29 cellular contexts compared by ENCODE assay signal in genomic region chr1:199163277-199164069, GRCh38.
A peak's percentile ranks its signal among the peaks of the same experiment; 100 is the strongest.
DNase-seq lines count a peak whose midpoint lies in the region; ATAC-seq, FAIRE-seq and TF ChIP-seq lines count a peak whose summit lies in the region.
"Had no signal": no experiment of that assay in that cellular context is flagged by ENCODE, and none has a peak within 500 bp of the region (broad histone marks: within the 10 kb centered on the region; RNA-seq: fewer than 3 reads in every experiment).

No MANE protein-coding gene starts in this region.

- intact Hi-C loops in A673 (cut with micrococcal nuclease; ENCODE audit: unreplicated experiment), result no loop called here

- no TSS peak for BruUV-seq in A673 (replicated peaks; lab: Mats Ljungman, UMichigan)

- H3K27me3 ChIP-seq in A673 (replicated peaks; ENCODE audit: insufficient read depth, low read depth, low read length, poor library complexity) (no peaks in the 10 kb centered on the region), MG63 (no peaks in the 10 kb centered on the region)
- H3K27me3 ChIP-seq: heart right ventricle, left lung, tibial artery had no signal

- peaks cover 54% of the 10 kb centered on the region for H3K4me1 ChIP-seq in A673 (ENCODE audit: insufficient read depth, low read length, poor library complexity, severe bottlenecking)
- H3K4me1 ChIP-seq: left lung, prostate gland, tibial artery had no signal

- DNase-seq in A673 (ENCODE audit: low spot score), result peak; percentile 70
- DNase-seq in fibroblast of villous mesenchyme (ENCODE audit: low read depth), result peak; percentile 83
- DNase-seq in frontal cortex (ENCODE audit: low spot score in 2 of 2), result no peak
- no peak for DNase-seq in stimulated activated naive CD4-positive, alpha-beta T cell treated with Interleukin-2 at 50 U/mL for 16 hours (lab: John Stamatoyannopoulos, UW)
- DNase-seq in MG63, result no peak
- DNase-seq: activated CD4-positive, alpha-beta T cell treated with anti-CD3 and anti-CD28 coated beads for 48 hours; activated gamma-delta T cell treated with Interleukin-2 at 50 U/mL for 16 hours; aorta; CD4-positive, alpha-beta memory T cell; central memory CD4-positive, alpha-beta T cell; DMS153; HCEC 1CT; heart right ventricle; Karpas-422; left lung; mucosa of descending colon; NCI-H187; NCI-H2227 treated with DMSO at 0.1 percent for 48 hours; NCI-H82; stimulated activated CD4-positive, alpha-beta T cell treated with anti-CD3 and anti-CD28 coated beads, Interleukin-2, amount 100 ng/mL, for 24 hours; SW 1271; tibial artery had no signal

- CTCF ChIA-PET in A673 (lab: Charles Lee), result interaction anchor here (1.0 kb wide), 1 partner anchor 149 kb away, joined by 4 read pairs; no protein-coding TSS in a partner anchor

- POLR2A ChIA-PET in A673 (lab: Charles Lee; ENCODE audit: low non-redundant PET), result interaction anchor here (1.0 kb wide), 1 partner anchor 12 kb away, joined by 8 read pairs; no protein-coding TSS in a partner anchor

- no peak for TF ChIP-seq CTCF in A673 (conservative IDR thresholded peaks at IDR 0.05; ENCODE audit: low read depth, low read length)
- TF ChIP-seq CTCF in fibroblast of villous mesenchyme (IDR thresholded peaks at IDR 0.05; ENCODE audit: insufficient read depth, low read depth, low read length), result no peak

- H3K4me3 ChIP-seq in A673 (ENCODE audit: low read depth, low read length, poor library complexity, severe bottlenecking) (no peak overlapping the region), fibroblast of villous mesenchyme (ENCODE audit: low read depth, low read length) (no peak overlapping the region), MG63 (no peak overlapping the region)
- H3K4me3 ChIP-seq: heart right ventricle, left lung, mucosa of descending colon, prostate gland, tibial artery had no signal

- no peaks in the 10 kb centered on the region for H3K9me3 ChIP-seq in A673 (ENCODE audit: low read depth, low read length, poor library complexity, severe bottlenecking)
- H3K9me3 ChIP-seq in MG63, result no peaks in the 10 kb centered on the region
- H3K9me3 ChIP-seq: left lung, mucosa of descending colon, prostate gland, tibial artery had no signal

- peak; percentile 60 for ATAC-seq in GM18907 (IDR thresholded peaks at IDR 0.05; ENCODE audit: unreplicated experiment)
- ATAC-seq in SK-N-SH treated with all-trans-retinoic acid at 6 μM for 48 hours, result peak; percentile 36; the same call in 2 of the 3 replicates
- no peak for ATAC-seq in HG03565 (IDR thresholded peaks at IDR 0.05; ENCODE audit: unreplicated experiment)
- ATAC-seq: heart right ventricle; left lung; mucosa of descending colon; stimulated activated memory B cell treated with anti-CD40 and anti-IgM and Interleukin-4, amounts not matched to agents 10 μg/mL and 1 μg/mL and 100 μg/mL, for 72 hours had no signal

- H3K27ac ChIP-seq in A673 (ENCODE audit: low read depth, low read length, poor library complexity, severe bottlenecking), result peak overlapping the region; percentile 100
- H3K27ac ChIP-seq: heart right ventricle, left lung, prostate gland, tibial artery had no signal

- H3K36me3 ChIP-seq in A673 (ENCODE audit: insufficient read depth, low read length, poor library complexity, severe bottlenecking) (no peaks in the 10 kb centered on the region), MG63 (no peaks in the 10 kb centered on the region)
- H3K36me3 ChIP-seq: heart right ventricle, left lung, prostate gland, tibial artery had no signal

- FAIRE-seq in frontal cortex (lab: Jason Lieb, UNC), result no peak
- FAIRE-seq: endothelial cell of umbilical vein, G401.6 had no signal

TF ChIP-seq in SK-N-SH treated with all-trans-retinoic acid at 6 μM for 48 hours, 23 proteins besides CTCF, POLR2A, EP300 and RAD21:
- TF ChIP-seq RARB (CRISPR knock-in tag; IDR thresholded peaks at IDR 0.05) (no peak), BACH2 (CRISPR knock-in tag; IDR thresholded peaks at IDR 0.05; ENCODE audit: borderline replicate concordance) (no peak), PATZ1 (CRISPR knock-in tag; IDR thresholded peaks at IDR 0.05; ENCODE audit: borderline replicate concordance) (no peak), CSRNP3 (CRISPR knock-in tag; IDR thresholded peaks at IDR 0.05) (no peak), TCF4 (CRISPR knock-in tag; IDR thresholded peaks at IDR 0.05; ENCODE audit: borderline replicate concordance) (no peak), GLIS3 (CRISPR knock-in tag; IDR thresholded peaks at IDR 0.05) (no peak), CREB5 (CRISPR knock-in tag; IDR thresholded peaks at IDR 0.05; ENCODE audit: low read depth) (no peak)

Comparison
In these comparisons a context has a peak if more than half of its experiments do, and no peak if none do; other contexts are left out.
1. DNase-seq: peak in A673 (single experiment) and fibroblast of villous mesenchyme (single experiment); none in frontal cortex (0 of 2), stimulated activated naive CD4-positive, alpha-beta T cell treated with Interleukin-2 at 50 U/mL for 16 hours (single experiment) and MG63 (single experiment).